10 cellular contexts compared by ENCODE assay signal in the genomic region with DNA sequence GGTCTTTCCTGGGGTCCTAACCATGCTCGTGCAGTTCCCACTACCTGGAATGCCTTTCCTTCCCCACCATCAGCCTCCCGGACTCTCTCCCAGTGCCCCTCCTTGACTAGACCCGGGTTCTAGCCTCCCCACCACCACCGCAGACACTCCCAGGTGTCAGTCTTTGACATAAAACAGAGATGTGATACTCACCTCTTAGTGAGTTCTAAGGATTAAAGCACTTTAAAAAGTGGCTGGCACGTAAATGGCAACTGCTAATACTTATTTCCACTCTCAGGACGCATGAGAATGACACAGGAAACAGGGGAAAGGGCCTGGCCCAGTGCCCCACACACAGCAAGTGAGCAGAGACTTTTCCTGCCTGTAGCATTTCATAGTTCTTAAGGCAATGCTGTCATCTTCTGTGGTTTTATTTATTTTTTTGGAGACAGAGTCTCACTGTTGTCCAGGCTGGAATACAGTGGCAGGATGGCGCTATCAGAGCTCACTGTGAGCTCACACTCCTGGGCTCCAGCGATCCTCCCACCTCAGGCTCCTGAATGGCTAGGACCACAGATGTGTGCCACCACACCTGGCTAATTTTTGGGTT. TPM values are rescaled to one million over a fixed set of nuclear protein-coding genes. Genes with fewer than 3 reads are reported as not detected.
A peak's percentile ranks its signal among the peaks of the same experiment; 100 is the strongest.
DNase-seq lines count a peak whose midpoint lies in the region; ATAC-seq, FAIRE-seq and TF ChIP-seq lines count a peak whose summit lies in the region.
"Had no signal": no experiment of that assay in that cellular context is flagged by ENCODE, and none has a peak within 500 bp of the region (broad histone marks: within the 10 kb centered on the region; RNA-seq: fewer than 3 reads in every experiment).

No MANE protein-coding gene starts in this region.

- H3K27me3 ChIP-seq in HepG2 (ENCODE audit: control insufficient read depth in 1 of 2, insufficient read depth in 2 of 2, low read length in 2 of 2) (no peaks in the 10 kb centered on the region; a peak in 1 of 5 replicates), thyroid gland (no peaks in the 10 kb centered on the region), SJCRH30 (no peaks in the 10 kb centered on the region)
- H3K27me3 ChIP-seq: BE2C had no signal

- H3K4me3 Mint-ChIP-seq in activated T-cell treated with anti-CD3 and anti-CD28 coated beads, Interleukin-2, amount 50 U/mL, for 4 hours = peak overlapping the region; percentile 54

- intact Hi-C loops in HepG2 (cut with micrococcal nuclease; ENCODE audit: unreplicated experiment) (no loop called here), thyroid gland (cut with DNase I) (loop anchor here (5.0 kb wide), 1 partner anchor 33 kb away; no protein-coding TSS in a partner anchor), posterior vena cava (cut with DNase I) (no loop called here)

- 48% methylated on average over 8 of the region's 8 CpGs for WGBS in HepG2 (ENCODE audit: low lambda C conversion rate)
- 76 to 83% methylated on average over 8 of the region's 8 CpGs for WGBS in thyroid gland, 2 donors

- peaks cover 3% of the 10 kb centered on the region for H3K36me3 Mint-ChIP-seq in activated T-cell treated with anti-CD3 and anti-CD28 coated beads, Interleukin-2, amount 50 U/mL, for 4 hours (ENCODE audit: insufficient read depth)

- H3K4me1 Mint-ChIP-seq in activated T-cell treated with anti-CD3 and anti-CD28 coated beads, Interleukin-2, amount 50 U/mL, for 4 hours (ENCODE audit: low read depth) = peaks cover 67% of the 10 kb centered on the region

- POLR2A ChIA-PET in HepG2 (lab: Yijun Ruan, JAX) = interaction anchor here (0.6 to 16.8 kb wide), 17 partner anchors 13 to 145 kb away, joined by 3 to 433 read pairs (median 6); partner anchors contain the start of genes DPF2, MALAT1 and NEAT1

- H3K4me1 ChIP-seq in HepG2 (ENCODE audit: insufficient read depth, low read length) (peaks cover 88% of the 10 kb centered on the region), thyroid gland (peaks cover 26 to 75% of the 10 kb centered on the region in 2 donors), SJCRH30 (peaks cover 6% of the 10 kb centered on the region; the same call in 1 of the 2 replicates)
- H3K4me1 ChIP-seq: BE2C had no signal

- no peaks in the 10 kb centered on the region for H3K79me2 ChIP-seq in HepG2 (ENCODE audit: insufficient read depth, low read length)

- no peaks in the 10 kb centered on the region for H4K20me1 ChIP-seq in HepG2 (ENCODE audit: insufficient read depth, low read length)

- H3K9ac ChIP-seq in HepG2 (ENCODE audit: insufficient read depth, low read depth, low read length) = no peak overlapping the region

- H3K4me2 ChIP-seq in HepG2 (ENCODE audit: low read depth, low read length) = peak overlapping the region; percentile 95

- no peak for TF ChIP-seq POLR2A in HepG2 (IDR thresholded peaks at IDR 0.05; ENCODE audit: insufficient read depth in 1 of 2, low read depth in 2 of 2, low read length in 2 of 2)
- no peak for TF ChIP-seq POLR2A in thyroid gland (IDR thresholded peaks at IDR 0.05)

- H3K27ac ChIP-seq in HepG2 (ENCODE audit: extremely low read length, insufficient read depth, low read length) = peak overlapping the region; percentile 26
- peak overlapping the region; percentile 47 to 94 (median 93) for H3K27ac ChIP-seq in thyroid gland
- H3K27ac ChIP-seq in SJCRH30 = no peak overlapping the region

- no TSS peak for BruUV-seq in HepG2 (replicated peaks; lab: Mats Ljungman, UMichigan)

- H3K9me3 Mint-ChIP-seq in activated T-cell treated with anti-CD3 and anti-CD28 coated beads, Interleukin-2, amount 50 U/mL, for 4 hours = no peaks in the 10 kb centered on the region

- no peaks in the 10 kb centered on the region for H3K27me3 Mint-ChIP-seq in activated T-cell treated with anti-CD3 and anti-CD28 coated beads, Interleukin-2, amount 50 U/mL, for 4 hours (ENCODE audit: low read depth)

- no peak for TF ChIP-seq RAD21 in HepG2 (CRISPR knock-in tag; IDR thresholded peaks at IDR 0.05)

- no peak for TF ChIP-seq EP300 in HepG2 (IDR thresholded peaks at IDR 0.05; ENCODE audit: low read depth in 2 of 2, low read length in 2 of 2)
- no peak for TF ChIP-seq EP300 in HepG2 (CRISPR knock-in tag; IDR thresholded peaks at IDR 0.05; ENCODE audit: borderline replicate concordance)

- in situ Hi-C loops in astrocyte of the cerebellum (cut with HindIII; ENCODE audit: low sequenced_read_pairs) (no loop called here), HepG2 (cut with HindIII; ENCODE audit: extremely low pct_ligation_motif_present, low pct_unique_long_range_greater_than_20kb) (loop anchor here (5.0 kb wide), 1 partner anchor 33 kb away; no protein-coding TSS in a partner anchor)

- TF ChIP-seq CTCF in astrocyte of the cerebellum (IDR thresholded peaks at IDR 0.05; ENCODE audit: low read depth, low read length, missing control alignments) (no peak), HepG2 (CRISPR knock-in tag; IDR thresholded peaks at IDR 0.05) (no peak), thyroid gland (IDR thresholded peaks at IDR 0.05) (no peak)

- CTCF ChIA-PET in HepG2 (lab: Yijun Ruan, JAX; ENCODE audit: low intra/inter-chr PET ratio, low total read pairs) = no interaction called here

- H3K36me3 ChIP-seq in HepG2 (replicated peaks in 1 of 2; ENCODE audit: control insufficient read depth in 1 of 2, insufficient read depth in 2 of 2, low read length in 2 of 2) (no peaks in the 10 kb centered on the region), thyroid gland (no peaks in the 10 kb centered on the region), SJCRH30 (no peaks in the 10 kb centered on the region)
- H3K36me3 ChIP-seq: BE2C had no signal

- H2AFZ ChIP-seq in HepG2 (ENCODE audit: low read length) = no peak overlapping the region

- no peak overlapping the region for H3K4me3 ChIP-seq in astrocyte of the cerebellum (ENCODE audit: low read depth, low read length)
- H3K4me3 ChIP-seq in HepG2 (replicated peaks in 1 of 3; ENCODE audit: insufficient read depth in 1 of 3, low read depth in 2 of 3, low read length in 3 of 3) = peak overlapping the region in 1 of 3 experiments; percentile 34; a peak in 2 of 6 replicates
- H3K4me3 ChIP-seq in thyroid gland (replicated peaks in 1 of 3) = no peak overlapping the region
- H3K4me3 ChIP-seq in SJCRH30 = no peak overlapping the region

- no peak for DNase-seq in activated T-cell treated with anti-CD3 and anti-CD28 coated beads, Interleukin-2, amount 50 U/mL, for 4 hours
- no peak for DNase-seq in activated T-cell treated with anti-CD3 and anti-CD28 coated beads, Interleukin-2, amount 50 U/mL, for 1 hour
- DNase-seq in astrocyte of the cerebellum (ENCODE audit: low read depth) (peak; percentile 5), HepG2 (ENCODE audit: low spot score) (no peak), thyroid gland (no peak), NCI-H2227 (lab: John Stamatoyannopoulos, UW; ENCODE audit: unreplicated experiment) (no peak), SJCRH30 (no peak), posterior vena cava (ENCODE audit: low spot score) (no peak)
- DNase-seq: BE2C had no signal

- no peak for FAIRE-seq in HepG2 (lab: Jason Lieb, UNC)
- FAIRE-seq: H54 had no signal

- no peak for ATAC-seq in activated T-cell treated with anti-CD3 and anti-CD28 coated beads, Interleukin-2, amount 50 U/mL, for 4 hours
- no peak for ATAC-seq in HepG2

- H3K9me3 ChIP-seq in HepG2 (ENCODE audit: low read length) (no peaks in the 10 kb centered on the region), thyroid gland (no peaks in the 10 kb centered on the region), SJCRH30 (replicated peaks) (no peaks in the 10 kb centered on the region)
- H3K9me3 ChIP-seq: BE2C had no signal

RNA-seq across cellular contexts. Expression of gene SLC25A45, which starts 1.9 kb away (rescaled TPM):
- total RNA-seq in activated T-cell treated with anti-CD3 and anti-CD28 coated beads, Interleukin-2, amount 50 U/mL, for 4 hours = 10 to 100 TPM in 1 of 3 donors, 1 to 10 TPM in 2; 7.0 to 11.1 (median 9.5) TPM
- total RNA-seq in HepG2 (2016; rRNA removed; fragmentation: Illumina TruSeq; extraction: Trizol) (2.1 and 3.4 TPM in 2 replicates), thyroid gland (10 to 100 TPM; 13.0 to 28.0 (median 20.9) TPM), posterior vena cava (1 to 10 TPM; 6.1 to 9.6 TPM)
- total RNA-seq in HepG2 (2016; cell fraction: cytosol; rRNA removed; fragmentation: Illumina TruSeq; extraction: Trizol; ENCODE audit: low read depth) = 0.79 and 1.0 TPM in 2 replicates
- 1.9 TPM in 2 replicates for total RNA-seq in HepG2 (2016; cell fraction: insoluble cytoplasmic fraction; rRNA removed; fragmentation: Illumina TruSeq; extraction: Trizol)
- 1.5 and 2.2 TPM in 2 replicates for total RNA-seq in HepG2 (2016; cell fraction: membrane; rRNA removed; fragmentation: Illumina TruSeq; extraction: Trizol)
- 1.3 and 3.5 TPM in 2 replicates for total RNA-seq in HepG2 (2016; cell fraction: nucleus; rRNA removed; fragmentation: Illumina TruSeq; extraction: Trizol)
- 1.2 and 1.9 TPM in 2 replicates for polyA plus RNA-seq in HepG2 (2011; rRNA removed)
- 0.95 and 0.99 TPM in 2 replicates for polyA plus RNA-seq in HepG2 (2011; cell fraction: cytosol; rRNA removed)
- polyA plus RNA-seq in HepG2 (2011; cell fraction: nucleus; rRNA removed) = 5.9 and 6.0 TPM in 2 replicates
- polyA plus RNA-seq in HepG2 (2012) = 2.0 and 4.1 TPM in 2 replicates
- polyA plus RNA-seq in HepG2 (2016; cell fraction: cytosol; fragmentation: Illumina TruSeq; extraction: Trizol; ENCODE audit: low read depth) = 0.45 and 0.70 TPM in 2 replicates
- 1.3 and 1.6 TPM in 2 replicates for polyA plus RNA-seq in HepG2 (2016; cell fraction: insoluble cytoplasmic fraction; fragmentation: Illumina TruSeq; extraction: Trizol; ENCODE audit: low read depth)
- polyA plus RNA-seq in HepG2 (2016; cell fraction: membrane; fragmentation: Illumina TruSeq; extraction: Trizol; ENCODE audit: low read depth) = 1.4 and 1.5 TPM in 2 replicates
- polyA plus RNA-seq in HepG2 (2016; cell fraction: nucleus; fragmentation: Illumina TruSeq; extraction: Trizol; ENCODE audit: insufficient read depth, low read depth) = 5.6 and 8.8 TPM in 2 replicates
- polyA minus RNA-seq in HepG2 (2011; rRNA and poly(A)+ RNA removed; ENCODE audit: low replicate concordance) = 1.9 and 7.2 TPM in 2 replicates
- 1.4 and 2.5 TPM in 2 replicates for polyA minus RNA-seq in HepG2 (2011; cell fraction: cytosol; rRNA and poly(A)+ RNA removed)
- polyA minus RNA-seq in HepG2 (2011; cell fraction: nucleus; rRNA and poly(A)+ RNA removed) = 1.4 and 2.4 TPM in 2 replicates
- total RNA-seq in SJCRH30 (2014; rRNA removed; shearing (Covaris generic)) = 1.1 and 1.3 TPM in 2 replicates

RNA-seq across cellular contexts. Expression of gene FRMD8, which starts 2.0 kb away (rescaled TPM):
- 10 to 100 TPM; 43.0 to 49.2 (median 44.9) TPM for total RNA-seq in activated T-cell treated with anti-CD3 and anti-CD28 coated beads, Interleukin-2, amount 50 U/mL, for 4 hours
- total RNA-seq in HepG2 (2016; rRNA removed; fragmentation: Illumina TruSeq; extraction: Trizol) = 18.0 and 20.6 TPM in 2 replicates
- 2.2 and 2.9 TPM in 2 replicates for total RNA-seq in HepG2 (2016; cell fraction: cytosol; rRNA removed; fragmentation: Illumina TruSeq; extraction: Trizol; ENCODE audit: low read depth)
- 17.5 and 22.6 TPM in 2 replicates for total RNA-seq in HepG2 (2016; cell fraction: insoluble cytoplasmic fraction; rRNA removed; fragmentation: Illumina TruSeq; extraction: Trizol)
- total RNA-seq in HepG2 (2016; cell fraction: membrane; rRNA removed; fragmentation: Illumina TruSeq; extraction: Trizol) = 5.3 and 6.3 TPM in 2 replicates
- 12.4 and 14.6 TPM in 2 replicates for total RNA-seq in HepG2 (2016; cell fraction: nucleus; rRNA removed; fragmentation: Illumina TruSeq; extraction: Trizol)
- polyA plus RNA-seq in HepG2 (2011; rRNA removed) = 5.8 and 9.4 TPM in 2 replicates
- 5.9 and 6.7 TPM in 2 replicates for polyA plus RNA-seq in HepG2 (2011; cell fraction: cytosol; rRNA removed)
- polyA plus RNA-seq in HepG2 (2011; cell fraction: nucleus; rRNA removed) = 26.7 and 32.6 TPM in 2 replicates
- polyA plus RNA-seq in HepG2 (2012) = 3.5 and 5.2 TPM in 2 replicates
- 2.5 and 2.6 TPM in 2 replicates for polyA plus RNA-seq in HepG2 (2016; cell fraction: cytosol; fragmentation: Illumina TruSeq; extraction: Trizol; ENCODE audit: low read depth)
- 13.5 and 17.1 TPM in 2 replicates for polyA plus RNA-seq in HepG2 (2016; cell fraction: insoluble cytoplasmic fraction; fragmentation: Illumina TruSeq; extraction: Trizol; ENCODE audit: low read depth)
- 2.8 and 3.8 TPM in 2 replicates for polyA plus RNA-seq in HepG2 (2016; cell fraction: membrane; fragmentation: Illumina TruSeq; extraction: Trizol; ENCODE audit: low read depth)
- polyA plus RNA-seq in HepG2 (2016; cell fraction: nucleus; fragmentation: Illumina TruSeq; extraction: Trizol; ENCODE audit: insufficient read depth, low read depth) = 21.4 and 24.7 TPM in 2 replicates
- polyA minus RNA-seq in HepG2 (2011; rRNA and poly(A)+ RNA removed; ENCODE audit: low replicate concordance) = 22.3 and 24.3 TPM in 2 replicates
- 5.4 and 6.2 TPM in 2 replicates for polyA minus RNA-seq in HepG2 (2011; cell fraction: cytosol; rRNA and poly(A)+ RNA removed)
- 6.2 and 11.8 TPM in 2 replicates for polyA minus RNA-seq in HepG2 (2011; cell fraction: nucleus; rRNA and poly(A)+ RNA removed)
- 10 to 100 TPM; 22.5 to 44.9 (median 31.0) TPM for total RNA-seq in thyroid gland
- 21.0 and 22.2 TPM in 2 replicates for total RNA-seq in SJCRH30 (2014; rRNA removed; shearing (Covaris generic))
- 10 to 100 TPM; 19.0 to 20.7 TPM for total RNA-seq in posterior vena cava

RNA-seq across cellular contexts. Expression of gene TIGD3, which starts 29.8 kb away (rescaled TPM):
- total RNA-seq in activated T-cell treated with anti-CD3 and anti-CD28 coated beads, Interleukin-2, amount 50 U/mL, for 4 hours = under 1 TPM; 0.46 to 0.66 (median 0.50) TPM
- 4.0 and 4.9 TPM in 2 replicates for total RNA-seq in HepG2 (2016; rRNA removed; fragmentation: Illumina TruSeq; extraction: Trizol)
- 1.8 TPM in 2 replicates for total RNA-seq in HepG2 (2016; cell fraction: cytosol; rRNA removed; fragmentation: Illumina TruSeq; extraction: Trizol; ENCODE audit: low read depth)
- 2.9 and 5.0 TPM in 2 replicates for total RNA-seq in HepG2 (2016; cell fraction: insoluble cytoplasmic fraction; rRNA removed; fragmentation: Illumina TruSeq; extraction: Trizol)
- 4.8 and 6.2 TPM in 2 replicates for total RNA-seq in HepG2 (2016; cell fraction: membrane; rRNA removed; fragmentation: Illumina TruSeq; extraction: Trizol)
- 3.5 and 3.9 TPM in 2 replicates for total RNA-seq in HepG2 (2016; cell fraction: nucleus; rRNA removed; fragmentation: Illumina TruSeq; extraction: Trizol)
- polyA plus RNA-seq in HepG2 (2011; rRNA removed) = 0.49 and 1.0 TPM in 2 replicates
- polyA plus RNA-seq in HepG2 (2011; cell fraction: cytosol; rRNA removed) = 0.56 and 0.79 TPM in 2 replicates
- 1.9 and 2.2 TPM in 2 replicates for polyA plus RNA-seq in HepG2 (2011; cell fraction: nucleus; rRNA removed)
- 0.59 and 0.70 TPM in 2 replicates for polyA plus RNA-seq in HepG2 (2012)
- 1.0 and 1.4 TPM in 2 replicates for polyA plus RNA-seq in HepG2 (2016; cell fraction: cytosol; fragmentation: Illumina TruSeq; extraction: Trizol; ENCODE audit: low read depth)
- polyA plus RNA-seq in HepG2 (2016; cell fraction: insoluble cytoplasmic fraction; fragmentation: Illumina TruSeq; extraction: Trizol; ENCODE audit: low read depth) = 2.7 and 3.5 TPM in 2 replicates
- polyA plus RNA-seq in HepG2 (2016; cell fraction: membrane; fragmentation: Illumina TruSeq; extraction: Trizol; ENCODE audit: low read depth) = 2.7 and 3.4 TPM in 2 replicates
- polyA plus RNA-seq in HepG2 (2016; cell fraction: nucleus; fragmentation: Illumina TruSeq; extraction: Trizol; ENCODE audit: insufficient read depth, low read depth) = 6.7 TPM in 2 replicates
- polyA minus RNA-seq in HepG2 (2011; rRNA and poly(A)+ RNA removed; ENCODE audit: low replicate concordance) = 1.2 and 1.3 TPM in 2 replicates
- 0.59 and 0.79 TPM in 2 replicates for polyA minus RNA-seq in HepG2 (2011; cell fraction: cytosol; rRNA and poly(A)+ RNA removed)
- polyA minus RNA-seq in HepG2 (2011; cell fraction: nucleus; rRNA and poly(A)+ RNA removed) = 1.1 and 1.5 TPM in 2 replicates
- total RNA-seq in thyroid gland = under 1 TPM in 1 of 4 donors, not detected in 3; 0.34 TPM
- total RNA-seq in SJCRH30 (2014; rRNA removed; shearing (Covaris generic)) = 0.53 and 0.71 TPM in 2 replicates
- total RNA-seq in posterior vena cava = not detected

RNA-seq across cellular contexts. Expression of gene NEAT1, which starts 38.2 kb away (rescaled TPM):
- 100 to 1,000 TPM in 2 of 3 donors, 10 to 100 TPM in 1; 95.5 to 136 (median 123) TPM for total RNA-seq in activated T-cell treated with anti-CD3 and anti-CD28 coated beads, Interleukin-2, amount 50 U/mL, for 4 hours
- 10.5 and 20.5 TPM in 2 replicates for total RNA-seq in HepG2 (2016; rRNA removed; fragmentation: Illumina TruSeq; extraction: Trizol)
- total RNA-seq in HepG2 (2016; cell fraction: cytosol; rRNA removed; fragmentation: Illumina TruSeq; extraction: Trizol; ENCODE audit: low read depth) = 2.2 and 2.6 TPM in 2 replicates
- 8.4 and 21.3 TPM in 2 replicates for total RNA-seq in HepG2 (2016; cell fraction: insoluble cytoplasmic fraction; rRNA removed; fragmentation: Illumina TruSeq; extraction: Trizol)
- 7.8 and 8.3 TPM in 2 replicates for total RNA-seq in HepG2 (2016; cell fraction: membrane; rRNA removed; fragmentation: Illumina TruSeq; extraction: Trizol)
- 196 and 220 TPM in 2 replicates for total RNA-seq in HepG2 (2016; cell fraction: nucleus; rRNA removed; fragmentation: Illumina TruSeq; extraction: Trizol)
- 41.2 and 41.3 TPM in 2 replicates for polyA plus RNA-seq in HepG2 (2011; rRNA removed)
- 13.0 and 13.4 TPM in 2 replicates for polyA plus RNA-seq in HepG2 (2011; cell fraction: cytosol; rRNA removed)
- 222 and 327 TPM in 2 replicates for polyA plus RNA-seq in HepG2 (2011; cell fraction: nucleus; rRNA removed)
- polyA plus RNA-seq in HepG2 (2012) = 288 and 371 TPM in 2 replicates
- 3.6 and 4.3 TPM in 2 replicates for polyA plus RNA-seq in HepG2 (2016; cell fraction: cytosol; fragmentation: Illumina TruSeq; extraction: Trizol; ENCODE audit: low read depth)
- polyA plus RNA-seq in HepG2 (2016; cell fraction: insoluble cytoplasmic fraction; fragmentation: Illumina TruSeq; extraction: Trizol; ENCODE audit: low read depth) = 54.0 and 61.1 TPM in 2 replicates
- polyA plus RNA-seq in HepG2 (2016; cell fraction: membrane; fragmentation: Illumina TruSeq; extraction: Trizol; ENCODE audit: low read depth) = 47.1 and 54.4 TPM in 2 replicates
- polyA plus RNA-seq in HepG2 (2016; cell fraction: nucleus; fragmentation: Illumina TruSeq; extraction: Trizol; ENCODE audit: insufficient read depth, low read depth) = 577 and 628 TPM in 2 replicates
- 64.6 and 225 TPM in 2 replicates for polyA minus RNA-seq in HepG2 (2011; rRNA and poly(A)+ RNA removed; ENCODE audit: low replicate concordance)
- polyA minus RNA-seq in HepG2 (2011; cell fraction: cytosol; rRNA and poly(A)+ RNA removed) = 17.3 and 20.2 TPM in 2 replicates
- polyA minus RNA-seq in HepG2 (2011; cell fraction: nucleus; rRNA and poly(A)+ RNA removed) = 1,479 and 1,737 TPM in 2 replicates
- total RNA-seq in thyroid gland = 1,000 to 10,000 TPM in 1 of 4 donors, 100 to 1,000 TPM in 3; 195 to 1,623 (median 652) TPM
- total RNA-seq in SJCRH30 (2014; rRNA removed; shearing (Covaris generic)) = 6.2 and 12.8 TPM in 2 replicates
- 1,000 to 10,000 TPM in 1 of 2 donors, 100 to 1,000 TPM in 1; 742 to 1,004 TPM for total RNA-seq in posterior vena cava

RNA-seq across cellular contexts. Expression of gene DPF2, which starts 50.7 kb away (rescaled TPM):
- 10 to 100 TPM; 56.7 to 59.1 (median 58.0) TPM for total RNA-seq in activated T-cell treated with anti-CD3 and anti-CD28 coated beads, Interleukin-2, amount 50 U/mL, for 4 hours
- total RNA-seq in HepG2 (2016; rRNA removed; fragmentation: Illumina TruSeq; extraction: Trizol) = 30.4 and 31.0 TPM in 2 replicates
- 6.9 and 8.6 TPM in 2 replicates for total RNA-seq in HepG2 (2016; cell fraction: cytosol; rRNA removed; fragmentation: Illumina TruSeq; extraction: Trizol; ENCODE audit: low read depth)
- total RNA-seq in HepG2 (2016; cell fraction: insoluble cytoplasmic fraction; rRNA removed; fragmentation: Illumina TruSeq; extraction: Trizol) = 30.2 and 32.5 TPM in 2 replicates
- total RNA-seq in HepG2 (2016; cell fraction: membrane; rRNA removed; fragmentation: Illumina TruSeq; extraction: Trizol) = 14.1 and 16.7 TPM in 2 replicates
- 22.1 and 26.8 TPM in 2 replicates for total RNA-seq in HepG2 (2016; cell fraction: nucleus; rRNA removed; fragmentation: Illumina TruSeq; extraction: Trizol)
- polyA plus RNA-seq in HepG2 (2011; rRNA removed) = 20.4 and 21.0 TPM in 2 replicates
- polyA plus RNA-seq in HepG2 (2011; cell fraction: cytosol; rRNA removed) = 18.8 and 20.8 TPM in 2 replicates
- 70.3 and 70.7 TPM in 2 replicates for polyA plus RNA-seq in HepG2 (2011; cell fraction: nucleus; rRNA removed)
- polyA plus RNA-seq in HepG2 (2012) = 24.2 and 26.4 TPM in 2 replicates
- polyA plus RNA-seq in HepG2 (2016; cell fraction: cytosol; fragmentation: Illumina TruSeq; extraction: Trizol; ENCODE audit: low read depth) = 3.8 and 3.9 TPM in 2 replicates
- polyA plus RNA-seq in HepG2 (2016; cell fraction: insoluble cytoplasmic fraction; fragmentation: Illumina TruSeq; extraction: Trizol; ENCODE audit: low read depth) = 40.7 and 49.0 TPM in 2 replicates
- 9.5 and 10.0 TPM in 2 replicates for polyA plus RNA-seq in HepG2 (2016; cell fraction: membrane; fragmentation: Illumina TruSeq; extraction: Trizol; ENCODE audit: low read depth)
- polyA plus RNA-seq in HepG2 (2016; cell fraction: nucleus; fragmentation: Illumina TruSeq; extraction: Trizol; ENCODE audit: insufficient read depth, low read depth) = 56.7 and 57.4 TPM in 2 replicates
- polyA minus RNA-seq in HepG2 (2011; rRNA and poly(A)+ RNA removed; ENCODE audit: low replicate concordance) = 48.9 and 49.9 TPM in 2 replicates
- polyA minus RNA-seq in HepG2 (2011; cell fraction: cytosol; rRNA and poly(A)+ RNA removed) = 18.2 and 18.4 TPM in 2 replicates
- polyA minus RNA-seq in HepG2 (2011; cell fraction: nucleus; rRNA and poly(A)+ RNA removed) = 31.2 and 43.3 TPM in 2 replicates
- total RNA-seq in thyroid gland = 10 to 100 TPM; 45.0 to 52.7 (median 48.0) TPM
- 33.0 and 38.0 TPM in 2 replicates for total RNA-seq in SJCRH30 (2014; rRNA removed; shearing (Covaris generic))
- 10 to 100 TPM; 38.2 to 55.6 TPM for total RNA-seq in posterior vena cava
